In genomic region chr1:94854458-94855306, GRCh38 we compare ENCODE assay signal across 8 cellular contexts. TPM values are rescaled to one million over a fixed set of nuclear protein-coding genes. Genes with fewer than 3 reads are reported as not detected.
DNase-seq lines count a peak whose midpoint lies in the region; ATAC-seq and TF ChIP-seq lines count a peak whose summit lies in the region.

No MANE protein-coding gene starts in this region.

- H3K36me3 ChIP-seq in PC-3 (ENCODE audit: low read depth, low read length), result no peaks in the 10 kb centered on the region

- ATAC-seq in GM21717 (IDR thresholded peaks at IDR 0.05; ENCODE audit: unreplicated experiment) (peak; percentile 97), PC-3 (peak; percentile 84), natural killer cell (peak; percentile 96 to 98 (median 98))
- ATAC-seq in activated T-cell treated with anti-CD3 and anti-CD28 coated beads, Interleukin-2, amount 50 U/mL, for 72 hours (replicated peaks in 1 of 2), result peak; percentile 95
- peak; percentile 96 to 97 for ATAC-seq in stimulated activated naive B cell treated with anti-CD40 and anti-IgM and Interleukin-4, amounts not matched to agents 10 μg/mL and 1 μg/mL and 100 μg/mL, for 72 hours (replicated peaks)

- CTCF ChIA-PET in PC-3 (lab: Charles Lee), result interaction anchor here (0.5 to 3.3 kb wide), 12 partner anchors 9 to 379 kb away, joined by 3 to 73 read pairs (median 5); partner anchors contain the start of gene RWDD3

- H3K9me2 ChIP-seq in PC-3 (replicated peaks; ENCODE audit: low read length), result no peaks in the 10 kb centered on the region

- H4K20me1 ChIP-seq in PC-3 (ENCODE audit: low read length), result no peaks in the 10 kb centered on the region

- POLR2A ChIA-PET in PC-3 (lab: Charles Lee; ENCODE audit: unreplicated experiment), result interaction anchor here (0.6 to 1.0 kb wide), 5 partner anchors 22 to 379 kb away, joined by 3 to 13 read pairs (median 4); partner anchors contain the start of genes CNN3 and RWDD3

- no peaks in the 10 kb centered on the region for H3K79me2 ChIP-seq in PC-3 (ENCODE audit: low read length)

- H3K4me1 Mint-ChIP-seq in activated T-cell treated with anti-CD3 and anti-CD28 coated beads, Interleukin-2, amount 50 U/mL, for 72 hours (ENCODE audit: low read depth), result no peaks in the 10 kb centered on the region
- no peaks in the 10 kb centered on the region for H3K4me1 Mint-ChIP-seq in natural killer cell
- no peaks in the 10 kb centered on the region for H3K4me1 Mint-ChIP-seq in stimulated activated naive B cell treated with anti-CD40 and anti-IgM and Interleukin-4, amounts not matched to agents 10 μg/mL and 1 μg/mL and 100 μg/mL, for 72 hours

- peaks cover 6% of the 10 kb centered on the region for H3F3A ChIP-seq in PC-3 (ENCODE audit: low read length, unreplicated experiment)

- no peaks in the 10 kb centered on the region for H3K27me3 ChIP-seq in PC-3 (ENCODE audit: low read length)

- no peak overlapping the region for H3K27ac Mint-ChIP-seq in activated T-cell treated with anti-CD3 and anti-CD28 coated beads, Interleukin-2, amount 50 U/mL, for 72 hours
- H3K27ac Mint-ChIP-seq in natural killer cell, result no peak overlapping the region
- H3K27ac Mint-ChIP-seq in stimulated activated naive B cell treated with anti-CD40 and anti-IgM and Interleukin-4, amounts not matched to agents 10 μg/mL and 1 μg/mL and 100 μg/mL, for 72 hours, result no peak overlapping the region

- H3K9me3 Mint-ChIP-seq in activated T-cell treated with anti-CD3 and anti-CD28 coated beads, Interleukin-2, amount 50 U/mL, for 72 hours, result no peaks in the 10 kb centered on the region
- H3K9me3 Mint-ChIP-seq in natural killer cell, result no peaks in the 10 kb centered on the region
- H3K9me3 Mint-ChIP-seq in stimulated activated naive B cell treated with anti-CD40 and anti-IgM and Interleukin-4, amounts not matched to agents 10 μg/mL and 1 μg/mL and 100 μg/mL, for 72 hours, result no peaks in the 10 kb centered on the region

- intact Hi-C loops in PC-3 (cut with micrococcal nuclease) (loop anchor here (1.0 to 10.0 kb wide), 5 partner anchors 10 to 379 kb away; partner anchors contain the start of gene TLCD4), natural killer cell (cut with micrococcal nuclease) (loop anchor here (1.0 kb wide), 1 partner anchor 189 kb away; no protein-coding TSS in a partner anchor)

- H3K9me3 ChIP-seq in PC-3 (ENCODE audit: low read length), result no peaks in the 10 kb centered on the region

- H3K9ac ChIP-seq in PC-3 (ENCODE audit: low read length), result peak overlapping the region; percentile 78

- H3K27ac ChIP-seq in PC-3 (ENCODE audit: low read length), result peak overlapping the region; percentile 97

- TF ChIP-seq CTCF in PC-3 (conservative IDR thresholded peaks at IDR 0.05; ENCODE audit: low read depth, low read length) (peak; percentile 92), fibroblast of the aortic adventitia (IDR thresholded peaks at IDR 0.05; ENCODE audit: insufficient read depth, low read length) (peak; percentile 94), natural killer cell (IDR thresholded peaks at IDR 0.05) (peak; percentile 66)

- H3K36me3 Mint-ChIP-seq in activated T-cell treated with anti-CD3 and anti-CD28 coated beads, Interleukin-2, amount 50 U/mL, for 72 hours (ENCODE audit: insufficient read depth in 2 of 2), result no peaks in the 10 kb centered on the region
- no peaks in the 10 kb centered on the region for H3K36me3 Mint-ChIP-seq in natural killer cell
- no peaks in the 10 kb centered on the region for H3K36me3 Mint-ChIP-seq in stimulated activated naive B cell treated with anti-CD40 and anti-IgM and Interleukin-4, amounts not matched to agents 10 μg/mL and 1 μg/mL and 100 μg/mL, for 72 hours

- H3K4me3 ChIP-seq in Jurkat, Clone E6-1 (ENCODE audit: low read length), result peak overlapping the region; percentile 46
- H3K4me3 ChIP-seq in PC-3 (ENCODE audit: low read length) (peak overlapping the region; percentile 65), fibroblast of the aortic adventitia (ENCODE audit: low read depth, low read length) (peak overlapping the region; percentile 46)

- peaks cover 6% of the 10 kb centered on the region for H3K27me3 Mint-ChIP-seq in activated T-cell treated with anti-CD3 and anti-CD28 coated beads, Interleukin-2, amount 50 U/mL, for 72 hours (ENCODE audit: low read depth)
- peaks cover 5 to 7% of the 10 kb centered on the region in 2 donors for H3K27me3 Mint-ChIP-seq in natural killer cell (ENCODE audit: low read depth in 2 of 2)
- H3K27me3 Mint-ChIP-seq in stimulated activated naive B cell treated with anti-CD40 and anti-IgM and Interleukin-4, amounts not matched to agents 10 μg/mL and 1 μg/mL and 100 μg/mL, for 72 hours, result peaks cover 8 to 11% of the 10 kb centered on the region in 2 donors

- peak overlapping the region; percentile 66 for H2AFZ ChIP-seq in PC-3 (ENCODE audit: low read length)

- peak overlapping the region; percentile 83 for H3K4me2 ChIP-seq in PC-3 (ENCODE audit: low read length)

- H3K4me1 ChIP-seq in PC-3 (ENCODE audit: insufficient read depth, low read length), result peaks cover 60% of the 10 kb centered on the region

- peak; percentile 94 for DNase-seq in DMS53 treated with DMSO at 0.1 percent for 48 hours (lab: John Stamatoyannopoulos, UW; ENCODE audit: unreplicated experiment)
- peak; percentile 78 for DNase-seq in Jurkat, Clone E6-1 (ENCODE audit: low read depth, low spot score)
- DNase-seq in PC-3, result peak; percentile 99
- DNase-seq in activated T-cell treated with anti-CD3 and anti-CD28 coated beads, Interleukin-2, amount 50 U/mL, for 72 hours, result peak; percentile 80
- peak; percentile 95 for DNase-seq in fibroblast of the aortic adventitia (ENCODE audit: low read depth)
- peak; percentile 53 for DNase-seq in natural killer cell
- DNase-seq in stimulated activated naive B cell treated with anti-CD40 and anti-IgM and Interleukin-4, amounts not matched to agents 10 μg/mL and 1 μg/mL and 100 μg/mL, for 72 hours, result peak; percentile 73

- TSS peak; percentile 71 for BruUV-seq in PC-3 (replicated peaks; lab: Mats Ljungman, UMichigan)

- no peak overlapping the region for H3K4me3 Mint-ChIP-seq in activated T-cell treated with anti-CD3 and anti-CD28 coated beads, Interleukin-2, amount 50 U/mL, for 72 hours
- no peak overlapping the region for H3K4me3 Mint-ChIP-seq in natural killer cell
- no peak overlapping the region for H3K4me3 Mint-ChIP-seq in stimulated activated naive B cell treated with anti-CD40 and anti-IgM and Interleukin-4, amounts not matched to agents 10 μg/mL and 1 μg/mL and 100 μg/mL, for 72 hours

RNA-seq across cellular contexts. Expression of gene SLC44A3, which starts 34.5 kb away (rescaled TPM):
- not detected for polyA plus RNA-seq in Jurkat, Clone E6-1 (2012; ENCODE audit: insufficient read depth, insufficient read length)
- total RNA-seq in PC-3 (2014; rRNA removed) (6.3 and 9.2 TPM in 2 replicates), fibroblast of the aortic adventitia (ENCODE audit: low replicate concordance) (1.6 and 2.9 TPM in 2 replicates), natural killer cell (under 1 TPM in 1 of 3 donors, not detected in 2; 0.58 TPM)
- not detected for total RNA-seq in activated T-cell treated with anti-CD3 and anti-CD28 coated beads, Interleukin-2, amount 50 U/mL, for 72 hours

Comparison
In these comparisons a context has a peak if more than half of its experiments do, and no peak if none do; other contexts are left out.
1. Peak in every context shown above with its lines: DNase-seq, ATAC-seq, H3K4me3 ChIP-seq and H3K27ac ChIP-seq.